ENCODE assay signal across 14 cellular contexts in the genomic region with DNA sequence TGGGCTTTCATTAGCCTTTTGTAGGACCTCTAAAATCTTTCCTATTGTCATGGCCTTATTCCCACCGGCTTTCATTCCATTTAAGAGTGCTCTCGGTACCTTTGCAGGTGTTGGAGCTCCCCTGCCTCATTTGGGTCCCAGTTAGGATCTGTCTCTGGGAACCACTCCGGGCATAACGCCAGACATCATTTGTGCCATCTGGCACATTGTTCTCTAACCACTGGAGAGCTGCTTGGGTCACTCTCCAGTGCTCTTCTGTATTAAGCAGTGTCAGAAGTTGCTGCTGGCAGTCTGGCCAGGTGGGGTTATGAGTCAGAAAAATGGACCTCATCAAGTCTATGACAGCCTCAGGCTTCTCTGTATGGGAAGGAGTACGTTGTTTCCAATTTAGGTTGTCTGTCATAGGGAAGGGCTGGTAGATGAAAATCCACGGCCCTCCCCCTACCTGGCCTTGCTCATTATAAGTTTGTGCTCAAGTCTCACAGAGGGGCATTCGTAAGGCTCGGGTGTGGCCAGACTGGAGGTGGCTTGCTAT.
"Had no signal": no experiment of that assay in that cellular context is flagged by ENCODE, and none has a peak within 500 bp of the region (broad histone marks: within the 10 kb centered on the region; RNA-seq: fewer than 3 reads in every experiment).

No MANE protein-coding gene starts in this region.

- H3K36me3 Mint-ChIP-seq: neural progenitor cell had no signal

- DNase-seq: activated CD4-positive, alpha-beta T cell treated with anti-CD3 and anti-CD28 coated beads for 48 hours; activated naive CD4-positive, alpha-beta T cell treated with Interleukin-2 at 50 U/mL for 16 hours; activated naive CD8-positive, alpha-beta T cell treated with anti-CD3 and anti-CD28 coated beads, Interleukin-2, amount 50 U/mL, for 24 hours; effector CD4-positive, alpha-beta T cell; kidney glomerular epithelial cell; pancreas; stimulated activated CD4-positive, alpha-beta T cell treated with anti-CD3 and anti-CD28 coated beads, Interleukin-4, amount 100 ng/mL, for 1 hour; stimulated activated CD8-positive, alpha-beta memory T cell treated with anti-CD3 and anti-CD28 coated beads, Interleukin-4, amount 100 ng/mL, for 48 hours had no signal

- H3K27ac Mint-ChIP-seq: activated naive CD8-positive, alpha-beta T cell treated with anti-CD3 and anti-CD28 coated beads, Interleukin-2, amount 50 U/mL, for 24 hours; activated T-helper 1 cell treated with anti-CD3 and anti-CD28 coated beads, Interleukin-12 subunit alpha, Interleukin-12 subunit beta, Interleukin-2, Interleukin-4 antibody, amounts not matched to agents 30 ng/mL and 10 ng/mL and 1 ng/mL, durations not matched to agents 14 hours and 24 hours and 36 hours; neural progenitor cell; stimulated activated naive CD8-positive, alpha-beta T cell treated with anti-CD3 and anti-CD28 coated beads, Interleukin-15, Interleukin-2, amounts not matched to agents 100 ng/mL and 50 ng/mL, for 24 hours; WTC11 had no signal

- H3K27ac ChIP-seq: epithelial cell of prostate, hepatocyte, neural progenitor cell, pancreas had no signal

- H3K9ac ChIP-seq: neural progenitor cell had no signal

- H3K27me3 ChIP-seq: hepatocyte, neural progenitor cell, pancreas had no signal

- H3K4me1 ChIP-seq: neural progenitor cell, pancreas had no signal

- H3K4me1 Mint-ChIP-seq: activated naive CD8-positive, alpha-beta T cell treated with anti-CD3 and anti-CD28 coated beads, Interleukin-2, amount 50 U/mL, for 24 hours; neural progenitor cell; WTC11 had no signal

- H3K4me3 ChIP-seq: hepatocyte, neural progenitor cell, pancreas had no signal

- H3K36me3 ChIP-seq: neural progenitor cell, pancreas had no signal

- H3K9me3 ChIP-seq: pancreas had no signal

- H3K4me3 Mint-ChIP-seq: activated naive CD8-positive, alpha-beta T cell treated with anti-CD3 and anti-CD28 coated beads, Interleukin-2, amount 50 U/mL, for 24 hours; activated T-helper 1 cell treated with anti-CD3 and anti-CD28 coated beads, Interleukin-12 subunit alpha, Interleukin-12 subunit beta, Interleukin-2, Interleukin-4 antibody, amounts not matched to agents 30 ng/mL and 10 ng/mL and 1 ng/mL, durations not matched to agents 14 hours and 24 hours and 36 hours; neural progenitor cell; stimulated activated naive CD8-positive, alpha-beta T cell treated with anti-CD3 and anti-CD28 coated beads, Interleukin-15, Interleukin-2, amounts not matched to agents 100 ng/mL and 50 ng/mL, for 24 hours; WTC11 had no signal
